In genomic region chr17:59647288-59647687, GRCh38 we compare ENCODE assay signal across 1 cellular context.
TF ChIP-seq lines count a peak whose summit lies in the region.

No MANE protein-coding gene starts in this region.

TF ChIP-seq in HEK293, 187 proteins besides CTCF, POLR2A, EP300 and RAD21:
- TF ChIP-seq ATF2 (tag by site-specific recombination; IDR thresholded peaks at IDR 0.05; ENCODE audit: low read depth) (peak; percentile 69), ZNF366 (tag by site-specific recombination; conservative IDR thresholded peaks at IDR 0.05) (no peak), ZNF600 (tag by site-specific recombination; IDR thresholded peaks at IDR 0.05) (peak; percentile 85)
TF ChIP-seq in HEK293: peak in this region for 2.
